Comparison of ENCODE assay signal across 15 cellular contexts in genomic region chr13:77009011-77009410, GRCh38. TPM values are rescaled to one million over a fixed set of nuclear protein-coding genes. Genes with fewer than 3 reads are reported as not detected.
A peak's percentile ranks its signal among the peaks of the same experiment; 100 is the strongest.
DNase-seq lines count a peak whose midpoint lies in the region; ATAC-seq and TF ChIP-seq lines count a peak whose summit lies in the region.
"Had no signal": no experiment of that assay in that cellular context is flagged by ENCODE, and none has a peak within 500 bp of the region (broad histone marks: within the 10 kb centered on the region; RNA-seq: fewer than 3 reads in every experiment).

No MANE protein-coding gene starts in this region.

- ATAC-seq in natural killer cell treated with Interleukin-12 subunit alpha and Interleukin-12 subunit beta and Interleukin-15 and Interleukin-18, amount 100 ng/mL, for 72 hours = peak; percentile 57 to 91
- no peak for ATAC-seq in natural killer cell
- peak; percentile 80 for ATAC-seq in HG02852 (IDR thresholded peaks at IDR 0.05; ENCODE audit: unreplicated experiment)
- no peak for ATAC-seq in GM18873 (IDR thresholded peaks at IDR 0.05; ENCODE audit: low FRiP score, unreplicated experiment)
- ATAC-seq: PC-3 had no signal

- no peak overlapping the region for H3K27ac Mint-ChIP-seq in natural killer cell treated with Interleukin-12 subunit alpha and Interleukin-12 subunit beta and Interleukin-15 and Interleukin-18, amount 100 ng/mL, for 72 hours
- H3K27ac Mint-ChIP-seq in natural killer cell (no peak overlapping the region), type B pancreatic cell (peak overlapping the region; percentile 41)
- H3K27ac Mint-ChIP-seq in activated naive CD8-positive, alpha-beta T cell treated with anti-CD3 and anti-CD28 coated beads for 36 hours = peak overlapping the region; percentile 83

- H3K4me3 Mint-ChIP-seq in natural killer cell treated with Interleukin-12 subunit alpha and Interleukin-12 subunit beta and Interleukin-15 and Interleukin-18, amount 100 ng/mL, for 72 hours = peak overlapping the region; percentile 15
- H3K4me3 Mint-ChIP-seq in natural killer cell (no peak overlapping the region), type B pancreatic cell (no peak overlapping the region)
- H3K4me3 Mint-ChIP-seq in activated naive CD8-positive, alpha-beta T cell treated with anti-CD3 and anti-CD28 coated beads for 36 hours = no peak overlapping the region

- no peak for DNase-seq in natural killer cell treated with Interleukin-12 subunit alpha and Interleukin-12 subunit beta and Interleukin-15 and Interleukin-18, amount 100 ng/mL, for 72 hours (ENCODE audit: low spot score)
- DNase-seq in natural killer cell = no peak
- DNase-seq in activated naive CD8-positive, alpha-beta T cell treated with anti-CD3 and anti-CD28 coated beads for 36 hours = no peak
- no peak for DNase-seq in type B pancreatic cell (ENCODE audit: extremely low spot score, unreplicated experiment)
- DNase-seq in LoVo (ENCODE audit: low spot score) = no peak
- no peak for DNase-seq in NOMO-1 treated with dmso at 0.1 percent for 144 hours (lab: John Stamatoyannopoulos, UW; ENCODE audit: unreplicated experiment)
- DNase-seq: activated CD4-positive, alpha-beta T cell treated with anti-CD3 and anti-CD28 coated beads for 48 hours; cerebellar nuclear complex; DMS53; H7; NCI-H1105 treated with DMSO at 0.1 percent for 48 hours; NCI-H446; PC-3 had no signal

- peaks cover 22% of the 10 kb centered on the region for H3K36me3 Mint-ChIP-seq in natural killer cell treated with Interleukin-12 subunit alpha and Interleukin-12 subunit beta and Interleukin-15 and Interleukin-18, amount 100 ng/mL, for 72 hours
- H3K36me3 Mint-ChIP-seq in natural killer cell = peaks cover 6% of the 10 kb centered on the region
- H3K36me3 Mint-ChIP-seq in activated naive CD8-positive, alpha-beta T cell treated with anti-CD3 and anti-CD28 coated beads for 36 hours = peaks cover 49% of the 10 kb centered on the region
- peaks cover 32% of the 10 kb centered on the region for H3K36me3 Mint-ChIP-seq in type B pancreatic cell

- no peaks in the 10 kb centered on the region for H3K9me3 Mint-ChIP-seq in natural killer cell treated with Interleukin-12 subunit alpha and Interleukin-12 subunit beta and Interleukin-15 and Interleukin-18, amount 100 ng/mL, for 72 hours
- H3K9me3 Mint-ChIP-seq in natural killer cell (no peaks in the 10 kb centered on the region), type B pancreatic cell (no peaks in the 10 kb centered on the region)
- no peaks in the 10 kb centered on the region for H3K9me3 Mint-ChIP-seq in activated naive CD8-positive, alpha-beta T cell treated with anti-CD3 and anti-CD28 coated beads for 36 hours

- H3K27me3 Mint-ChIP-seq in natural killer cell treated with Interleukin-12 subunit alpha and Interleukin-12 subunit beta and Interleukin-15 and Interleukin-18, amount 100 ng/mL, for 72 hours = no peaks in the 10 kb centered on the region
- H3K27me3 Mint-ChIP-seq in natural killer cell (ENCODE audit: low read depth in 2 of 2) (no peaks in the 10 kb centered on the region), type B pancreatic cell (no peaks in the 10 kb centered on the region)
- no peaks in the 10 kb centered on the region for H3K27me3 Mint-ChIP-seq in activated naive CD8-positive, alpha-beta T cell treated with anti-CD3 and anti-CD28 coated beads for 36 hours

- H3K4me1 Mint-ChIP-seq in natural killer cell treated with Interleukin-12 subunit alpha and Interleukin-12 subunit beta and Interleukin-15 and Interleukin-18, amount 100 ng/mL, for 72 hours (ENCODE audit: low read depth in 2 of 2) = peaks cover 13 to 22% of the 10 kb centered on the region in 2 donors
- H3K4me1 Mint-ChIP-seq in natural killer cell (peaks cover 7 to 13% of the 10 kb centered on the region in 2 donors), type B pancreatic cell (ENCODE audit: unreplicated experiment) (peaks cover 4% of the 10 kb centered on the region)
- peaks cover 33% of the 10 kb centered on the region for H3K4me1 Mint-ChIP-seq in activated naive CD8-positive, alpha-beta T cell treated with anti-CD3 and anti-CD28 coated beads for 36 hours

- TF ChIP-seq CTCF in natural killer cell (IDR thresholded peaks at IDR 0.05) (no peak), type B pancreatic cell (conservative IDR thresholded peaks at IDR 0.05) (no peak)

- intact Hi-C loops in natural killer cell (cut with micrococcal nuclease) = no loop called here

RNA-seq across cellular contexts. Expression of gene CLN5, which starts 17.1 kb away (rescaled TPM):
- 1 to 10 TPM; 6.1 to 8.3 TPM for total RNA-seq in natural killer cell treated with Interleukin-12 subunit alpha and Interleukin-12 subunit beta and Interleukin-15 and Interleukin-18, amount 100 ng/mL, for 72 hours
- total RNA-seq in natural killer cell = 10 to 100 TPM; 12.0 to 14.4 (median 13.9) TPM
- total RNA-seq in activated naive CD8-positive, alpha-beta T cell treated with anti-CD3 and anti-CD28 coated beads for 36 hours = 10 to 100 TPM; 10.5 to 12.7 TPM
- total RNA-seq in type B pancreatic cell (ENCODE audit: low replicate concordance) = 24.9 and 25.6 TPM in 2 replicates

RNA-seq across cellular contexts. Expression of gene FBXL3, which starts 17.9 kb away (rescaled TPM):
- 10 to 100 TPM; 26.1 to 35.5 TPM for total RNA-seq in natural killer cell treated with Interleukin-12 subunit alpha and Interleukin-12 subunit beta and Interleukin-15 and Interleukin-18, amount 100 ng/mL, for 72 hours
- total RNA-seq in natural killer cell (10 to 100 TPM; 57.1 to 61.9 (median 58.0) TPM), type B pancreatic cell (ENCODE audit: low replicate concordance) (28.7 and 36.6 TPM in 2 replicates)
- total RNA-seq in activated naive CD8-positive, alpha-beta T cell treated with anti-CD3 and anti-CD28 coated beads for 36 hours = 10 to 100 TPM; 33.6 to 35.4 TPM

Comparison
In these comparisons a context has a peak if more than half of its experiments do, and no peak if none do; other contexts are left out.
1. ATAC-seq: peak in natural killer cell treated with Interleukin-12 subunit alpha and Interleukin-12 subunit beta and Interleukin-15 and Interleukin-18, amount 100 ng/mL, for 72 hours (2 of 2) and HG02852 (single experiment); none in natural killer cell (0 of 3) and GM18873 (single experiment).
2. H3K27ac Mint-ChIP-seq: peak in activated naive CD8-positive, alpha-beta T cell treated with anti-CD3 and anti-CD28 coated beads for 36 hours (single experiment) and type B pancreatic cell (single experiment); none in natural killer cell treated with Interleukin-12 subunit alpha and Interleukin-12 subunit beta and Interleukin-15 and Interleukin-18, amount 100 ng/mL, for 72 hours (0 of 2) and natural killer cell (0 of 2).